33 cellular contexts compared by ENCODE assay signal in genomic region chr5:161580621-161581020, GRCh38. TPM values are rescaled to one million over a fixed set of nuclear protein-coding genes. Genes with fewer than 3 reads are reported as not detected.
"Had no signal": no experiment of that assay in that cellular context is flagged by ENCODE, and none has a peak within 500 bp of the region (broad histone marks: within the 10 kb centered on the region; RNA-seq: fewer than 3 reads in every experiment).

No MANE protein-coding gene starts in this region.

- H3K27ac Mint-ChIP-seq: dendritic cell treated with granulocyte-macrophage colony-stimulating factor and Interleukin-4, amounts not matched to agents 40 ng/mL and 50 ng/mL, for 4 days; effector memory CD8-positive, alpha-beta T cell; endodermal cell; immature natural killer cell; mesothelial cell of epicardium; naive B cell; naive thymus-derived CD8-positive, alpha-beta T cell had no signal

- H3K36me3 ChIP-seq: colonic mucosa, esophagus squamous epithelium, gastrocnemius medialis, heart left ventricle, left lung, lower lobe of right lung had no signal

- H3K4me3 Mint-ChIP-seq: dendritic cell treated with granulocyte-macrophage colony-stimulating factor and Interleukin-4, amounts not matched to agents 40 ng/mL and 50 ng/mL, for 4 days; effector memory CD8-positive, alpha-beta T cell; endodermal cell; immature natural killer cell; mesothelial cell of epicardium; naive B cell; naive thymus-derived CD8-positive, alpha-beta T cell had no signal

- H3K27ac ChIP-seq: colonic mucosa, epithelial cell of prostate, esophagus squamous epithelium, gastrocnemius medialis, heart left ventricle, hepatocyte, left lung, lower lobe of right lung had no signal

- H3K9me3 ChIP-seq: colonic mucosa, esophagus squamous epithelium, gastrocnemius medialis, left lung, lower lobe of right lung, mucosa of descending colon had no signal

- FAIRE-seq: endometrium had no signal

- H3K27me3 Mint-ChIP-seq: dendritic cell treated with granulocyte-macrophage colony-stimulating factor and Interleukin-4, amounts not matched to agents 40 ng/mL and 50 ng/mL, for 4 days; effector memory CD8-positive, alpha-beta T cell; naive B cell; naive thymus-derived CD8-positive, alpha-beta T cell had no signal

- H3K36me3 Mint-ChIP-seq: immature natural killer cell; mesothelial cell of epicardium; naive B cell; naive thymus-derived CD8-positive, alpha-beta T cell had no signal

- H3K4me3 ChIP-seq: colonic mucosa, esophagus squamous epithelium, gastrocnemius medialis, heart left ventricle, hepatocyte, left lung, lower lobe of right lung, mucosa of descending colon had no signal

- DNase-seq: colonic mucosa; cortex of kidney; effector CD8-positive, alpha-beta T cell; effector memory CD8-positive, alpha-beta T cell; endodermal cell; erythroblast; esophagus squamous epithelium; foreskin fibroblast; foreskin melanocyte; gastrocnemius medialis; glutamatergic neuron; heart left ventricle; hypothalamus; immature natural killer cell; islet precursor cell; left cardiac atrium; left lung; left ventricle myocardium superior; lower lobe of right lung; mesenchymal stem cell; mucosa of descending colon; naive B cell; naive thymus-derived CD8-positive, alpha-beta T cell had no signal

- ATAC-seq: effector memory CD8-positive, alpha-beta T cell; esophagus mucosa; gastrocnemius medialis; heart left ventricle; left cardiac atrium; left lung; left ventricle myocardium superior; lower lobe of right lung; mucosa of descending colon; naive thymus-derived CD8-positive, alpha-beta T cell had no signal

- H3K9me3 Mint-ChIP-seq: dendritic cell treated with granulocyte-macrophage colony-stimulating factor and Interleukin-4, amounts not matched to agents 40 ng/mL and 50 ng/mL, for 4 days; endodermal cell; mesothelial cell of epicardium had no signal

- H3K4me1 ChIP-seq: colonic mucosa, esophagus squamous epithelium, gastrocnemius medialis, heart left ventricle, left lung, lower lobe of right lung had no signal

- H3K4me1 Mint-ChIP-seq: endodermal cell; immature natural killer cell; mesothelial cell of epicardium; naive B cell; naive thymus-derived CD8-positive, alpha-beta T cell had no signal

RNA-seq across cellular contexts. Expression of gene GABRB2, which starts 34.1 kb away (rescaled TPM):
- total RNA-seq: dermis microvascular lymphatic vessel endothelial cell; esophagus mucosa; glomerular endothelial cell; kidney epithelial cell; lung microvascular endothelial cell; naive thymus-derived CD8-positive, alpha-beta T cell had no signal
- polyA plus RNA-seq: immature natural killer cell; naive thymus-derived CD8-positive, alpha-beta T cell had no signal
